In the genomic region with DNA sequence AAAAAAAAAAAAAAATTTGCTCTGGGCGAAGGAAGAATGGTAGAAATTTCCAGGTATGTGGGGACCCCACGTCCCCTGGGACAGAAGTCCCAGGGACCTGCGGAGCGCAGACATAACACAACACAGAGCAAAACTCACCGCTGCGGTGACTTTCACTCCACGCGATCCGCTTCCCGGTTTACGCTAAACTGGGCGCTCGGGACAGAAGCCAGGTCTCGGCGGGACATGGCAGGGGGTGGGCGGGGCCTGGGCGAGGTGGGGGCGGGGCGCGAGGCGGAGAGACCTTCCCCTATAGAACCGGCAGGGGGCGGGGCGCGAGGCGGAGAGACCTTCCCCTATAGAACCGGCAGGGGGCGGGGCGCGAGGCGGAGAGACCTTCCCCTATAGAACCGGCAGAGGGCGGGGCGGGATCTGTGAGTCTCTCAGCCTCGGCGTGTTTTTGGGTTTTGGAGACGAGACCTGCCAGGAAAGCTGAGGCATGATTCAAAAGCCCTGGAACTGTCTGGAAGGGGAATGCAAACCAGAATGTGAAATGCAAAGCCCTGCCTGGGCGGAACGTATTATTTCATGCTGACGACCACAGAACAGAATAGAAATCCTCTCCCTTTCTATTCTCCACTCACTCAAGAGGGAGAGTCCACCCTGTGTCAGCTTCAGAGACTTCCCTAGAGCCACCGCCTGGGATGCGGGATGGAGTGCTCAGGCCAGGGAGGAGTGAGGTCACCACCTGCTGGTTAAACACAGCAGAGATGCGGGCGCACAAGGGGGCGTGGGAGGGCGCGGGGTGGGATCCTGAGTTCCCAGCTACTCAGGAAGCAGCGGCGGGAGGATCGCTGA, we compare ENCODE assay signal across 1 cellular context.
TF ChIP-seq lines count a peak whose summit lies in the region.

No MANE protein-coding gene starts in this region.

TF ChIP-seq in K562, 482 proteins besides CTCF, POLR2A, EP300 and RAD21 (continues in another document):
- no peak for TF ChIP-seq ARNT (IDR thresholded peaks at IDR 0.05)
- no peak for TF ChIP-seq GTF2F1 (IDR thresholded peaks at IDR 0.05; ENCODE audit: low read depth, low read length)
- peak; percentile 27; the same call in 1 of the 2 replicates for TF ChIP-seq L3MBTL2 (IDR thresholded peaks at IDR 0.05)
- no peak; the same call in 1 of the 2 replicates for TF ChIP-seq NBN (IDR thresholded peaks at IDR 0.05; ENCODE audit: low read depth)
- TF ChIP-seq, protein P1, sequence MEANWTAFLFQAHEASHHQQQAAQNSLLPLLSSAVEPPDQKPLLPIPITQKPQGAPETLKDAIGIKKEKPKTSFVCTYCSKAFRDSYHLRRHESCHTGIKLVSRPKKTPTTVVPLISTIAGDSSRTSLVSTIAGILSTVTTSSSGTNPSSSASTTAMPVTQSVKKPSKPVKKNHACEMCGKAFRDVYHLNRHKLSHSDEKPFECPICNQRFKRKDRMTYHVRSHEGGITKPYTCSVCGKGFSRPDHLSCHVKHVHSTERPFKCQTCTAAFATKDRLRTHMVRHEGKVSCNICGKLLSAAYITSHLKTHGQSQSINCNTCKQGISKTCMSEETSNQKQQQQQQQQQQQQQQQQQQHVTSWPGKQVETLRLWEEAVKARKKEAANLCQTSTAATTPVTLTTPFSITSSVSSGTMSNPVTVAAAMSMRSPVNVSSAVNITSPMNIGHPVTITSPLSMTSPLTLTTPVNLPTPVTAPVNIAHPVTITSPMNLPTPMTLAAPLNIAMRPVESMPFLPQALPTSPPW (CRISPR knock-in tag; IDR thresholded peaks at IDR 0.05) = peak; percentile 45; the same call in 1 of the 2 replicates
- TF ChIP-seq ZNF263 (CRISPR knock-in tag; IDR thresholded peaks at IDR 0.05; ENCODE audit: borderline replicate concordance) = peak; percentile 82
- TF ChIP-seq, protein P2, sequence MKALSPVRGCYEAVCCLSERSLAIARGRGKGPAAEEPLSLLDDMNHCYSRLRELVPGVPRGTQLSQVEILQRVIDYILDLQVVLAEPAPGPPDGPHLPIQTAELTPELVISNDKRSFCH (CRISPR knock-in tag; IDR thresholded peaks at IDR 0.05) = no peak
- TF ChIP-seq, protein P2 (tag; IDR thresholded peaks at IDR 0.05) = no peak
- no peak for TF ChIP-seq ZNF583 (CRISPR knock-in tag; IDR thresholded peaks at IDR 0.05)
- no peak for TF ChIP-seq RBM39 (optimal IDR thresholded peaks at IDR 0.05; ENCODE audit: low read depth, low read length)
- TF ChIP-seq RBM14 (IDR thresholded peaks at IDR 0.05; ENCODE audit: borderline replicate concordance, insufficient read depth, low read depth, low read length) = no peak
- TF ChIP-seq, protein P3, sequence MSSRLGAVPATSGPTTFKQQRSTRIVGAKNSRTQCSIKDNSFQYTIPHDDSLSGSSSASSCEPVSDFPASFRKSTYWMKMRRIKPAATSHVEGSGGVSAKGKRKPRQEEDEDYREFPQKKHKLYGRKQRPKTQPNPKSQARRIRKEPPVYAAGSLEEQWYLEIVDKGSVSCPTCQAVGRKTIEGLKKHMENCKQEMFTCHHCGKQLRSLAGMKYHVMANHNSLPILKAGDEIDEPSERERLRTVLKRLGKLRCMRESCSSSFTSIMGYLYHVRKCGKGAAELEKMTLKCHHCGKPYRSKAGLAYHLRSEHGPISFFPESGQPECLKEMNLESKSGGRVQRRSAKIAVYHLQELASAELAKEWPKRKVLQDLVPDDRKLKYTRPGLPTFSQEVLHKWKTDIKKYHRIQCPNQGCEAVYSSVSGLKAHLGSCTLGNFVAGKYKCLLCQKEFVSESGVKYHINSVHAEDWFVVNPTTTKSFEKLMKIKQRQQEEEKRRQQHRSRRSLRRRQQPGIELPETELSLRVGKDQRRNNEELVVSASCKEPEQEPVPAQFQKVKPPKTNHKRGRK (tag; IDR thresholded peaks at IDR 0.05) = no peak
- no peak for TF ChIP-seq ZBTB17 (CRISPR knock-in tag; IDR thresholded peaks at IDR 0.05)
- TF ChIP-seq KDM4B (IDR thresholded peaks at IDR 0.05; ENCODE audit: borderline replicate concordance in 2 of 2, low read depth in 1 of 2) = no peak
- TF ChIP-seq PCBP2 (IDR thresholded peaks at IDR 0.05; ENCODE audit: low read depth, low read length, poor library complexity, severe bottlenecking) = no peak
- no peak for TF ChIP-seq ETV1 (tag; conservative IDR thresholded peaks at IDR 0.05; ENCODE audit: low read depth)
- TF ChIP-seq HMGN3 (IDR thresholded peaks at IDR 0.05; ENCODE audit: borderline replicate concordance, extremely low read depth, insufficient read length, low read depth, low read length) = no peak
- TF ChIP-seq TCFL5 (CRISPR knock-in tag; conservative IDR thresholded peaks at IDR 0.05) = no peak
- TF ChIP-seq, protein P4, sequence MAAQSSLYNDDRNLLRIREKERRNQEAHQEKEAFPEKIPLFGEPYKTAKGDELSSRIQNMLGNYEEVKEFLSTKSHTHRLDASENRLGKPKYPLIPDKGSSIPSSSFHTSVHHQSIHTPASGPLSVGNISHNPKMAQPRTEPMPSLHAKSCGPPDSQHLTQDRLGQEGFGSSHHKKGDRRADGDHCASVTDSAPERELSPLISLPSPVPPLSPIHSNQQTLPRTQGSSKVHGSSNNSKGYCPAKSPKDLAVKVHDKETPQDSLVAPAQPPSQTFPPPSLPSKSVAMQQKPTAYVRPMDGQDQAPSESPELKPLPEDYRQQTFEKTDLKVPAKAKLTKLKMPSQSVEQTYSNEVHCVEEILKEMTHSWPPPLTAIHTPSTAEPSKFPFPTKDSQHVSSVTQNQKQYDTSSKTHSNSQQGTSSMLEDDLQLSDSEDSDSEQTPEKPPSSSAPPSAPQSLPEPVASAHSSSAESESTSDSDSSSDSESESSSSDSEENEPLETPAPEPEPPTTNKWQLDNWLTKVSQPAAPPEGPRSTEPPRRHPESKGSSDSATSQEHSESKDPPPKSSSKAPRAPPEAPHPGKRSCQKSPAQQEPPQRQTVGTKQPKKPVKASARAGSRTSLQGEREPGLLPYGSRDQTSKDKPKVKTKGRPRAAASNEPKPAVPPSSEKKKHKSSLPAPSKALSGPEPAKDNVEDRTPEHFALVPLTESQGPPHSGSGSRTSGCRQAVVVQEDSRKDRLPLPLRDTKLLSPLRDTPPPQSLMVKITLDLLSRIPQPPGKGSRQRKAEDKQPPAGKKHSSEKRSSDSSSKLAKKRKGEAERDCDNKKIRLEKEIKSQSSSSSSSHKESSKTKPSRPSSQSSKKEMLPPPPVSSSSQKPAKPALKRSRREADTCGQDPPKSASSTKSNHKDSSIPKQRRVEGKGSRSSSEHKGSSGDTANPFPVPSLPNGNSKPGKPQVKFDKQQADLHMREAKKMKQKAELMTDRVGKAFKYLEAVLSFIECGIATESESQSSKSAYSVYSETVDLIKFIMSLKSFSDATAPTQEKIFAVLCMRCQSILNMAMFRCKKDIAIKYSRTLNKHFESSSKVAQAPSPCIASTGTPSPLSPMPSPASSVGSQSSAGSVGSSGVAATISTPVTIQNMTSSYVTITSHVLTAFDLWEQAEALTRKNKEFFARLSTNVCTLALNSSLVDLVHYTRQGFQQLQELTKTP (IDR thresholded peaks at IDR 0.05; ENCODE audit: low read depth in 1 of 2, partially characterized antibody in 2 of 2) = no peak
- TF ChIP-seq KDM5B (IDR thresholded peaks at IDR 0.05; ENCODE audit: insufficient replicate concordance, low read depth, low read length) = peak; percentile 67
- TF ChIP-seq MYC (IDR thresholded peaks at IDR 0.05; ENCODE audit: low read depth, low read length) = 0 out of 2 replicates have a peak, but pooled peaks have one; percentile 13
- no peak for TF ChIP-seq MYC (CRISPR knock-in tag; IDR thresholded peaks at IDR 0.05; ENCODE audit: borderline replicate concordance, low read depth)
- TF ChIP-seq ZEB2 (IDR thresholded peaks at IDR 0.05) = no peak
- TF ChIP-seq, protein P5, sequence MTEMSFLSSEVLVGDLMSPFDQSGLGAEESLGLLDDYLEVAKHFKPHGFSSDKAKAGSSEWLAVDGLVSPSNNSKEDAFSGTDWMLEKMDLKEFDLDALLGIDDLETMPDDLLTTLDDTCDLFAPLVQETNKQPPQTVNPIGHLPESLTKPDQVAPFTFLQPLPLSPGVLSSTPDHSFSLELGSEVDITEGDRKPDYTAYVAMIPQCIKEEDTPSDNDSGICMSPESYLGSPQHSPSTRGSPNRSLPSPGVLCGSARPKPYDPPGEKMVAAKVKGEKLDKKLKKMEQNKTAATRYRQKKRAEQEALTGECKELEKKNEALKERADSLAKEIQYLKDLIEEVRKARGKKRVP (CRISPR knock-in tag; IDR thresholded peaks at IDR 0.05) = no peak
- no peak for TF ChIP-seq ZNF76 (CRISPR knock-in tag; IDR thresholded peaks at IDR 0.05; ENCODE audit: borderline replicate concordance)
- no peak for TF ChIP-seq ZNF23 (CRISPR knock-in tag; IDR thresholded peaks at IDR 0.05)
- TF ChIP-seq MTA2 (IDR thresholded peaks at IDR 0.05; ENCODE audit: low read depth) = no peak
- no peak for TF ChIP-seq ZNF717 (CRISPR knock-in tag; IDR thresholded peaks at IDR 0.05)
- TF ChIP-seq THRAP3 (IDR thresholded peaks at IDR 0.05; ENCODE audit: borderline replicate concordance) = no peak
- no peak for TF ChIP-seq ZFP1 (CRISPR knock-in tag; IDR thresholded peaks at IDR 0.05)
- 0 out of 2 replicates have a peak, but pooled peaks have one; percentile 27 for TF ChIP-seq ATF7 (IDR thresholded peaks at IDR 0.05)
- TF ChIP-seq FOXJ3 (CRISPR knock-in tag; IDR thresholded peaks at IDR 0.05) = no peak
- TF ChIP-seq, protein P6, sequence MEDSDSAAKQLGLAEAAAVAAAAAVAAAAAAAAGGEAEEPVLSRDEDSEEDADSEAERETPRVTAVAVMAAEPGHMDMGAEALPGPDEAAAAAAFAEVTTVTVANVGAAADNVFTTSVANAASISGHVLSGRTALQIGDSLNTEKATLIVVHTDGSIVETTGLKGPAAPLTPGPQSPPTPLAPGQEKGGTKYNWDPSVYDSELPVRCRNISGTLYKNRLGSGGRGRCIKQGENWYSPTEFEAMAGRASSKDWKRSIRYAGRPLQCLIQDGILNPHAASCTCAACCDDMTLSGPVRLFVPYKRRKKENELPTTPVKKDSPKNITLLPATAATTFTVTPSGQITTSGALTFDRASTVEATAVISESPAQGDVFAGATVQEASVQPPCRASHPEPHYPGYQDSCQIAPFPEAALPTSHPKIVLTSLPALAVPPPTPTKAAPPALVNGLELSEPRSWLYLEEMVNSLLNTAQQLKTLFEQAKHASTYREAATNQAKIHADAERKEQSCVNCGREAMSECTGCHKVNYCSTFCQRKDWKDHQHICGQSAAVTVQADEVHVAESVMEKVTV (CRISPR knock-in tag; IDR thresholded peaks at IDR 0.05) = no peak
- TF ChIP-seq, protein P7, sequence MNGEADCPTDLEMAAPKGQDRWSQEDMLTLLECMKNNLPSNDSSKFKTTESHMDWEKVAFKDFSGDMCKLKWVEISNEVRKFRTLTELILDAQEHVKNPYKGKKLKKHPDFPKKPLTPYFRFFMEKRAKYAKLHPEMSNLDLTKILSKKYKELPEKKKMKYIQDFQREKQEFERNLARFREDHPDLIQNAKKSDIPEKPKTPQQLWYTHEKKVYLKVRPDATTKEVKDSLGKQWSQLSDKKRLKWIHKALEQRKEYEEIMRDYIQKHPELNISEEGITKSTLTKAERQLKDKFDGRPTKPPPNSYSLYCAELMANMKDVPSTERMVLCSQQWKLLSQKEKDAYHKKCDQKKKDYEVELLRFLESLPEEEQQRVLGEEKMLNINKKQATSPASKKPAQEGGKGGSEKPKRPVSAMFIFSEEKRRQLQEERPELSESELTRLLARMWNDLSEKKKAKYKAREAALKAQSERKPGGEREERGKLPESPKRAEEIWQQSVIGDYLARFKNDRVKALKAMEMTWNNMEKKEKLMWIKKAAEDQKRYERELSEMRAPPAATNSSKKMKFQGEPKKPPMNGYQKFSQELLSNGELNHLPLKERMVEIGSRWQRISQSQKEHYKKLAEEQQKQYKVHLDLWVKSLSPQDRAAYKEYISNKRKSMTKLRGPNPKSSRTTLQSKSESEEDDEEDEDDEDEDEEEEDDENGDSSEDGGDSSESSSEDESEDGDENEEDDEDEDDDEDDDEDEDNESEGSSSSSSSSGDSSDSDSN (IDR thresholded peaks at IDR 0.05; ENCODE audit: borderline replicate concordance in 1 of 2, low read depth in 2 of 2, low read length in 2 of 2) = no peak
- TF ChIP-seq, protein P8, sequence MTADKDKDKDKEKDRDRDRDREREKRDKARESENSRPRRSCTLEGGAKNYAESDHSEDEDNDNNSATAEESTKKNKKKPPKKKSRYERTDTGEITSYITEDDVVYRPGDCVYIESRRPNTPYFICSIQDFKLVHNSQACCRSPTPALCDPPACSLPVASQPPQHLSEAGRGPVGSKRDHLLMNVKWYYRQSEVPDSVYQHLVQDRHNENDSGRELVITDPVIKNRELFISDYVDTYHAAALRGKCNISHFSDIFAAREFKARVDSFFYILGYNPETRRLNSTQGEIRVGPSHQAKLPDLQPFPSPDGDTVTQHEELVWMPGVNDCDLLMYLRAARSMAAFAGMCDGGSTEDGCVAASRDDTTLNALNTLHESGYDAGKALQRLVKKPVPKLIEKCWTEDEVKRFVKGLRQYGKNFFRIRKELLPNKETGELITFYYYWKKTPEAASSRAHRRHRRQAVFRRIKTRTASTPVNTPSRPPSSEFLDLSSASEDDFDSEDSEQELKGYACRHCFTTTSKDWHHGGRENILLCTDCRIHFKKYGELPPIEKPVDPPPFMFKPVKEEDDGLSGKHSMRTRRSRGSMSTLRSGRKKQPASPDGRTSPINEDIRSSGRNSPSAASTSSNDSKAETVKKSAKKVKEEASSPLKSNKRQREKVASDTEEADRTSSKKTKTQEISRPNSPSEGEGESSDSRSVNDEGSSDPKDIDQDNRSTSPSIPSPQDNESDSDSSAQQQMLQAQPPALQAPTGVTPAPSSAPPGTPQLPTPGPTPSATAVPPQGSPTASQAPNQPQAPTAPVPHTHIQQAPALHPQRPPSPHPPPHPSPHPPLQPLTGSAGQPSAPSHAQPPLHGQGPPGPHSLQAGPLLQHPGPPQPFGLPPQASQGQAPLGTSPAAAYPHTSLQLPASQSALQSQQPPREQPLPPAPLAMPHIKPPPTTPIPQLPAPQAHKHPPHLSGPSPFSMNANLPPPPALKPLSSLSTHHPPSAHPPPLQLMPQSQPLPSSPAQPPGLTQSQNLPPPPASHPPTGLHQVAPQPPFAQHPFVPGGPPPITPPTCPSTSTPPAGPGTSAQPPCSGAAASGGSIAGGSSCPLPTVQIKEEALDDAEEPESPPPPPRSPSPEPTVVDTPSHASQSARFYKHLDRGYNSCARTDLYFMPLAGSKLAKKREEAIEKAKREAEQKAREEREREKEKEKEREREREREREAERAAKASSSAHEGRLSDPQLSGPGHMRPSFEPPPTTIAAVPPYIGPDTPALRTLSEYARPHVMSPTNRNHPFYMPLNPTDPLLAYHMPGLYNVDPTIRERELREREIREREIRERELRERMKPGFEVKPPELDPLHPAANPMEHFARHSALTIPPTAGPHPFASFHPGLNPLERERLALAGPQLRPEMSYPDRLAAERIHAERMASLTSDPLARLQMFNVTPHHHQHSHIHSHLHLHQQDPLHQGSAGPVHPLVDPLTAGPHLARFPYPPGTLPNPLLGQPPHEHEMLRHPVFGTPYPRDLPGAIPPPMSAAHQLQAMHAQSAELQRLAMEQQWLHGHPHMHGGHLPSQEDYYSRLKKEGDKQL (CRISPR knock-in tag; IDR thresholded peaks at IDR 0.05; ENCODE audit: borderline replicate concordance) = no peak
- TF ChIP-seq MAFG (tag; conservative IDR thresholded peaks at IDR 0.05) = no peak
- TF ChIP-seq RBFOX2 (IDR thresholded peaks at IDR 0.05; ENCODE audit: low read depth, low read length) = peak; percentile 45; the same call in 1 of the 2 replicates
- TF ChIP-seq DMBX1 (CRISPR knock-in tag; IDR thresholded peaks at IDR 0.05; ENCODE audit: borderline replicate concordance) = no peak
